Comparison of ENCODE assay signal across 16 cellular contexts in the genomic region with DNA sequence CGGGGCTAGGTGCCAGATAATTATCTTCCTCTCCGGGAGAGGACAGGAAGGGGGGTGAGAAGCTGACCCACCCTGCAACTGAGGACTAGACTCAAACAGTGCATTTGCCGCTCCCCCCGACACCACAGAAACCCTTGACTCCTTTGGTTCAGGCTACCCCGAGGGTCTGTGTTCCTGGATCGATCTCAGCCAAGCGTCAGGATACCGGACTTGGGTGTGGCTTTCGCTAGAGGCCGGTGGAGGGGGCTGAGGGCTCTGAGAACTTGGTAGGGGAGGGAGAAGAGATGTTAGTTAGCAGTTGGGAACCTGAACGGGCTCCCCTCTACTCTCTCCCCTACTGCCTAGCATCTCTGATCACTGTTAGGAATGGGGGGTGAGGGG. TPM values are rescaled to one million over a fixed set of nuclear protein-coding genes. Genes with fewer than 3 reads are reported as not detected.
A peak's percentile ranks its signal among the peaks of the same experiment; 100 is the strongest.
DNase-seq lines count a peak whose midpoint lies in the region; ATAC-seq and TF ChIP-seq lines count a peak whose summit lies in the region.
"Had no signal": no experiment of that assay in that cellular context is flagged by ENCODE, and none has a peak within 500 bp of the region (broad histone marks: within the 10 kb centered on the region; RNA-seq: fewer than 3 reads in every experiment).

No MANE protein-coding gene starts in this region.

- TF ChIP-seq CTCF in endothelial cell (IDR thresholded peaks at IDR 0.05; ENCODE audit: unreplicated experiment) (no peak), progenitor cell of endocrine pancreas (IDR thresholded peaks at IDR 0.05; ENCODE audit: unreplicated experiment) (no peak), lower leg skin (IDR thresholded peaks at IDR 0.05) (no peak)

- H3K4me3 Mint-ChIP-seq in IgD-negative memory B cell (peak overlapping the region in 3 of 4 donors; percentile 46 to 60 (median 49)), endothelial cell (ENCODE audit: unreplicated experiment) (peak overlapping the region; percentile 64), progenitor cell of endocrine pancreas (ENCODE audit: low read depth) (peak overlapping the region; percentile 69)
- H3K4me3 Mint-ChIP-seq: activated T-cell treated with anti-CD3 and anti-CD28 coated beads, Interleukin-2, amount 50 U/mL, for 24 hours had no signal

- peaks cover 0 to 3% (median 0%) of the 10 kb centered on the region in 3 donors for H3K9me3 Mint-ChIP-seq in IgD-negative memory B cell
- H3K9me3 Mint-ChIP-seq in endothelial cell (ENCODE audit: unreplicated experiment), result no peaks in the 10 kb centered on the region
- no peaks in the 10 kb centered on the region for H3K9me3 Mint-ChIP-seq in progenitor cell of endocrine pancreas (ENCODE audit: low read depth)
- H3K9me3 Mint-ChIP-seq: activated T-cell treated with anti-CD3 and anti-CD28 coated beads, Interleukin-2, amount 50 U/mL, for 24 hours had no signal

- no peaks in the 10 kb centered on the region for H3K36me3 ChIP-seq in MG63
- H3K36me3 ChIP-seq: upper lobe of left lung had no signal

- H3K9me3 ChIP-seq in MG63, result no peaks in the 10 kb centered on the region
- H3K9me3 ChIP-seq: upper lobe of left lung had no signal

- H3K27me3 ChIP-seq in MG63, result peaks cover 28% of the 10 kb centered on the region

- no peaks in the 10 kb centered on the region for H3K36me3 Mint-ChIP-seq in IgD-negative memory B cell
- no peaks in the 10 kb centered on the region for H3K36me3 Mint-ChIP-seq in endothelial cell (ENCODE audit: low read depth, unreplicated experiment)
- no peaks in the 10 kb centered on the region for H3K36me3 Mint-ChIP-seq in progenitor cell of endocrine pancreas (ENCODE audit: insufficient read depth)

- 0 to 1% methylated on average over 11 of the region's 11 CpGs for WGBS in lower leg skin, 2 donors

- TF ChIP-seq POLR2A in lower leg skin (IDR thresholded peaks at IDR 0.05), result no peak

- H3K27me3 Mint-ChIP-seq in IgD-negative memory B cell, result peaks cover 53% of the 10 kb centered on the region
- peaks cover 4% of the 10 kb centered on the region for H3K27me3 Mint-ChIP-seq in endothelial cell (ENCODE audit: unreplicated experiment)
- H3K27me3 Mint-ChIP-seq in progenitor cell of endocrine pancreas, result peaks cover 72% of the 10 kb centered on the region

- no peak for ATAC-seq in HG02970 (IDR thresholded peaks at IDR 0.05; ENCODE audit: low FRiP score, unreplicated experiment)
- ATAC-seq: naive thymus-derived CD8-positive, alpha-beta T cell had no signal

- H3K27ac Mint-ChIP-seq in IgD-negative memory B cell (no peak overlapping the region), endothelial cell (ENCODE audit: unreplicated experiment) (no peak overlapping the region), progenitor cell of endocrine pancreas (no peak overlapping the region)
- H3K27ac Mint-ChIP-seq: activated T-cell treated with anti-CD3 and anti-CD28 coated beads, Interleukin-2, amount 50 U/mL, for 24 hours; naive thymus-derived CD8-positive, alpha-beta T cell had no signal

- H3K4me1 Mint-ChIP-seq in IgD-negative memory B cell (peaks cover 1 to 10% (median 4%) of the 10 kb centered on the region in 3 donors), endothelial cell (ENCODE audit: unreplicated experiment) (peaks cover 14% of the 10 kb centered on the region), progenitor cell of endocrine pancreas (ENCODE audit: low read depth) (peaks cover 20% of the 10 kb centered on the region)

- no peak overlapping the region for H3K4me3 ChIP-seq in lower leg skin (ENCODE audit: low read depth, poor library complexity, severe bottlenecking)
- H3K4me3 ChIP-seq in MG63, result no peak overlapping the region

- intact Hi-C loops in lower leg skin (cut with DNase I; ENCODE audit: low total_unique reads), result no loop called here

- DNase-seq in COR-L47 (lab: John Stamatoyannopoulos, UW), result peak; percentile 5
- DNase-seq in endothelial cell (ENCODE audit: low spot score), result no peak
- no peak for DNase-seq in progenitor cell of endocrine pancreas (ENCODE audit: low spot score, unreplicated experiment)
- no peak for DNase-seq in GOT3 (lab: John Stamatoyannopoulos, UW)
- DNase-seq in lower leg skin (ENCODE audit: low spot score in 2 of 2), result no peak
- DNase-seq in MG63, result no peak
- DNase-seq: activated T-cell treated with anti-CD3 and anti-CD28 coated beads, Interleukin-2, amount 50 U/mL, for 24 hours; DMS53; KG1; naive thymus-derived CD8-positive, alpha-beta T cell; stimulated activated CD4-positive, alpha-beta T cell treated with anti-CD3 and anti-CD28 coated beads, Interleukin-2, amount 100 ng/mL, for 48 hours had no signal

RNA-seq across cellular contexts. Expression of a gene that starts 0.8 kb away (rescaled TPM):
- polyA plus RNA-seq in IgD-negative memory B cell, result not detected
- total RNA-seq in endothelial cell (ENCODE audit: unreplicated experiment) (1.2 TPM), progenitor cell of endocrine pancreas (25.3 and 26.2 TPM in 2 replicates), lower leg skin (under 1 TPM in 3 of 4 donors, not detected in 1; 0.19 to 0.52 (median 0.22) TPM)
- not detected in 2 replicates for total RNA-seq in MG63 (2014; rRNA removed; shearing (Covaris generic); ENCODE audit: low replicate concordance)
- total RNA-seq: glomerular endothelial cell; naive thymus-derived CD8-positive, alpha-beta T cell; OCI-LY7 had no signal

Comparison
In these comparisons a context has a peak if more than half of its experiments do, and no peak if none do; other contexts are left out.
1. RNA of a gene that starts 0.8 kb away (total RNA-seq): 25.3 to 26.2 TPM in progenitor cell of endocrine pancreas; 1.2 TPM in endothelial cell (single experiment), 0.19 to 0.52 TPM in lower leg skin and not detected in MG63; every median in the first group is over 10 times any median in the second.
2. Peak in every context shown above with its lines, with median percentiles within 50 percentile points of each other: H3K4me3 Mint-ChIP-seq.